ENCODE assay signal across 33 cellular contexts in genomic region chr10:37775612-37776011, GRCh38.
"Had no signal": no experiment of that assay in that cellular context is flagged by ENCODE, and none has a peak within 500 bp of the region (broad histone marks: within the 10 kb centered on the region; RNA-seq: fewer than 3 reads in every experiment).

No MANE protein-coding gene starts in this region.

- H3K4me2 ChIP-seq: KMS-11 had no signal

- H3K9ac ChIP-seq: KMS-11 had no signal

- H3K4me3 ChIP-seq: MG63 had no signal

- H3K36me3 ChIP-seq: MG63 had no signal

- DNase-seq: Kasumi-1, KG1, MG63, MM.1S, MV-4-11, NCI-H1048, NCI-H1092, NCI-H1092 treated with DMSO at 0.1 percent for 48 hours, NCI-H1105, NCI-H1105 treated with DMSO at 0.1 percent for 48 hours, NCI-H1417, NCI-H1417 treated with DMSO at 0.1 percent for 48 hours, NCI-H1436, NCI-H1436 treated with DMSO at 0.1 percent for 48 hours, NCI-H146, NCI-H1694, NCI-H1694 treated with DMSO at 0.1 percent for 48 hours, NCI-H187, NCI-H187 treated with DMSO at 0.1 percent for 48 hours, NCI-H1930, NCI-H2029, NCI-H2029 treated with DMSO at 0.1 percent for 48 hours, NCI-H2081, NCI-H2081 treated with DMSO at 0.1 percent for 48 hours, NCI-H2107, NCI-H2171, NCI-H2171 treated with DMSO at 0.1 percent for 48 hours, NCI-H2227 treated with DMSO at 0.1 percent for 48 hours, NCI-H226, NCI-H345, NCI-H446, NCI-H446 treated with DMSO at 0.1 percent for 48 hours had no signal

- H3K27ac ChIP-seq: KMS-11 had no signal

- H3K9me3 ChIP-seq: MG63 had no signal

- H3K27me3 ChIP-seq: MG63 had no signal
